Comparison of ENCODE assay signal across 6 cellular contexts in genomic region chr22:11622774-11623173, GRCh38.
DNase-seq lines count a peak whose midpoint lies in the region; ATAC-seq, FAIRE-seq and TF ChIP-seq lines count a peak whose summit lies in the region.
"Not testable (repeated sequence)": the region's sequence is repeated elsewhere in the genome, so short reads cannot be mapped to it uniquely, and the experiment has no call there.

No MANE protein-coding gene starts in this region.

- not testable (repeated sequence) for H3K4me3 ChIP-seq in esophagus muscularis mucosa; kidney (ENCODE audit: low read length in 2 of 2); spleen; vagina

- CTCF ChIA-PET in WTC11 (lab: Charles Lee), result not testable (repeated sequence)

- H3K4me1 ChIP-seq in esophagus muscularis mucosa; kidney (ENCODE audit: control insufficient read depth in 1 of 2, insufficient read depth in 1 of 2, low read depth in 1 of 2, low read length in 2 of 2); spleen; vagina: not testable (repeated sequence)

- intact Hi-C loops in esophagus muscularis mucosa (cut with DNase I); kidney (cut with DNase I); spleen (cut with DNase I; ENCODE audit: low total_unique reads); vagina (cut with DNase I): not testable (repeated sequence)

- H3K4me1 Mint-ChIP-seq in WTC11, result not testable (repeated sequence)

- TF ChIP-seq CTCF in WTC11 (IDR thresholded peaks at IDR 0.05); esophagus muscularis mucosa (IDR thresholded peaks at IDR 0.05); kidney (IDR thresholded peaks at IDR 0.05; ENCODE audit: borderline replicate concordance, extremely low read depth, insufficient read depth); spleen (IDR thresholded peaks at IDR 0.05 in 8 of 11, conservative IDR thresholded peaks at IDR 0.05 in 3 of 11); vagina (IDR thresholded peaks at IDR 0.05): not testable (repeated sequence)

- H3K27me3 Mint-ChIP-seq in WTC11 (ENCODE audit: low read depth), result peaks cover 54% of the 10 kb centered on the region

- DNase-seq in WTC11 (ENCODE audit: low spot score), result not testable (repeated sequence)
- DNase-seq in esophagus muscularis mucosa (ENCODE audit: extremely low spot score), result peak; percentile 66
- DNase-seq in kidney, result peak; percentile 27
- DNase-seq in spleen, result peak; percentile 28
- DNase-seq in ureter (ENCODE audit: low spot score), result peak; percentile 37
- peak; percentile 16 to 54 for DNase-seq in vagina (ENCODE audit: extremely low spot score in 2 of 2)

- not testable (repeated sequence) for FAIRE-seq in kidney (lab: Jason Lieb, UNC)

- 71% methylated on average over 9 of the region's 9 CpGs for WGBS in esophagus muscularis mucosa
- 76 to 89% (median 84%) methylated on average over 9 of the region's 9 CpGs for WGBS in spleen, 5 donors

- not testable (repeated sequence) for ATAC-seq in WTC11

- TF ChIP-seq EP300 in esophagus muscularis mucosa (IDR thresholded peaks at IDR 0.05), result not testable (repeated sequence)

- H3K9me3 ChIP-seq in esophagus muscularis mucosa (peaks cover 0 to 42% (median 28%) of the 10 kb centered on the region in 4 donors), kidney (ENCODE audit: control insufficient read depth in 1 of 2, low read length in 2 of 2) (peaks cover 2 to 19% of the 10 kb centered on the region in 2 donors), spleen (peaks cover 3 to 100% (median 82%) of the 10 kb centered on the region in 8 donors)
- not testable (repeated sequence) for H3K9me3 ChIP-seq in vagina

- POLR2A ChIA-PET in WTC11 (lab: Charles Lee), result not testable (repeated sequence)

- H3K36me3 ChIP-seq in esophagus muscularis mucosa; kidney (ENCODE audit: control insufficient read depth in 1 of 2, insufficient read depth in 2 of 2, low read length in 2 of 2); spleen; vagina: not testable (repeated sequence)

- H3K27ac ChIP-seq in esophagus muscularis mucosa (replicated peaks in 1 of 4); kidney (ENCODE audit: low read depth in 2 of 2, low read length in 2 of 2); spleen; vagina: not testable (repeated sequence)

- TF ChIP-seq POLR2A in esophagus muscularis mucosa (IDR thresholded peaks at IDR 0.05; ENCODE audit: low read depth); spleen (IDR thresholded peaks at IDR 0.05); vagina (IDR thresholded peaks at IDR 0.05): not testable (repeated sequence)

- H3K27ac Mint-ChIP-seq in WTC11, result not testable (repeated sequence)

- H3K27me3 ChIP-seq in esophagus muscularis mucosa; spleen (replicated peaks in 1 of 7); vagina: not testable (repeated sequence)

- peaks cover 89% of the 10 kb centered on the region for H3K36me3 Mint-ChIP-seq in WTC11

- H3K4me3 Mint-ChIP-seq in WTC11, result not testable (repeated sequence)

- peaks cover 78% of the 10 kb centered on the region for H3K9me3 Mint-ChIP-seq in WTC11

- not testable (repeated sequence) for H3K9ac ChIP-seq in kidney (ENCODE audit: low read length in 2 of 2)

TF ChIP-seq in WTC11, 78 proteins besides CTCF, POLR2A, EP300 and RAD21:
- TF ChIP-seq HMGA2 (CRISPR knock-in tag; IDR thresholded peaks at IDR 0.05), result peak; percentile 78
